8 cellular contexts compared by ENCODE assay signal in the genomic region with DNA sequence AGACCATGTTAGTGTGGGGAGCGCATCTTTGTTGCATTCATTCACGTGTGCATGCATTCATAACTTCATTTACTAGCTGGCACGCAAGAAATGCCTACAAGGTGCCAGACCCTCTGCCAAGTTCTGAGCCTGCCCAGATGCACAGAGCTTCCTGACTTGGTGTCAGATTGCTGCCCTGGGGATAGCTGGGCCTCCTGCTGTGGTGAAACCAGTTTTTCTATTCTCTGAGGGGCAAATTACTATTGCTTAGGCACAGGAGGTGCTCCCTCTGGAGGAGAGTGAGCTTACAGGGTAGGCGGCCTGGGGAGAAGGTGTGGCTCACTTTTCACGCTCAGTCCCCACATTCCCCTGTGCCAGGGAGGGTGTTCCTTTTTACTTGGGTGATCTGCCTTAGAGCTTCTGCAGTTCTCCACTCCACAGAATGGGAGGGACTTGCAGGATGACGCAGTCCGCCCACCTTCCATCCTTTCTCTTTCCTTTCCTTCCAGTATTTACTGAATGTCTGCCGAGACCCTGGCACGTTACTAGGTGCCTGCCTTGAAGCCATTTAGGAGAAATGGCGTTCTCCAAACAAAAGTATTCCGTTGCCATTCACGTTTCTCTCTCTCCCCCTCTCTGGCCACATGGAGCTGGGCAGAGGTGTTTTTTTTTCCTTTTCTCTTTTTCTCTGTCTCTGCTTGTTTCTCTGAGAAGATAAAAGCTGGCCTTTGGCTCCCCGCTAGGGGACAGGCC. TPM values are rescaled to one million over a fixed set of nuclear protein-coding genes. Genes with fewer than 3 reads are reported as not detected.
DNase-seq lines count a peak whose midpoint lies in the region; ATAC-seq and TF ChIP-seq lines count a peak whose summit lies in the region.

No MANE protein-coding gene starts in this region.

- H3K36me3 ChIP-seq in thoracic aorta: no peaks in the 10 kb centered on the region
- no peaks in the 10 kb centered on the region for H3K36me3 ChIP-seq in CD4-positive, alpha-beta memory T cell (ENCODE audit: insufficient read depth, low read length)

- H3K9me3 ChIP-seq in thoracic aorta: no peaks in the 10 kb centered on the region
- no peaks in the 10 kb centered on the region for H3K9me3 ChIP-seq in CD4-positive, alpha-beta memory T cell (ENCODE audit: control insufficient read depth in 1 of 2, low read length in 2 of 2)

- intact Hi-C loops in CD4-positive, alpha-beta memory T cell (cut with micrococcal nuclease): no loop called here

- no peak overlapping the region for H3K4me3 Mint-ChIP-seq in CD4-positive, alpha-beta memory T cell
- H3K4me3 Mint-ChIP-seq in activated T-cell treated with anti-CD3 and anti-CD28 coated beads, Interleukin-2, amount 50 U/mL, for 24 hours: no peak overlapping the region

- DNase-seq in GM10248 (ENCODE audit: extremely low spot score) (no peak), NCI-H2107 treated with DMSO at 0.1 percent for 48 hours (lab: John Stamatoyannopoulos, UW; ENCODE audit: unreplicated experiment) (peak; percentile 90), T47D (ENCODE audit: low read depth in 1 of 2, low spot score in 1 of 2) (peak; percentile 66 to 99), kidney tubule cell (ENCODE audit: low spot score) (peak; percentile 68), thoracic aorta (ENCODE audit: low spot score) (peak; percentile 3), NOMO-1 treated with DMSO at 0.1 percent for 48 hours (lab: John Stamatoyannopoulos, UW; ENCODE audit: unreplicated experiment) (no peak)
- DNase-seq in CD4-positive, alpha-beta memory T cell: no peak
- no peak for DNase-seq in activated T-cell treated with anti-CD3 and anti-CD28 coated beads, Interleukin-2, amount 50 U/mL, for 24 hours

- peak overlapping the region; percentile 78 to 80 for H3K27ac ChIP-seq in thoracic aorta
- H3K27ac ChIP-seq in CD4-positive, alpha-beta memory T cell (ENCODE audit: low read depth, low read length): no peak overlapping the region

- peak overlapping the region; percentile 52 for H3K4me3 ChIP-seq in thoracic aorta
- H3K4me3 ChIP-seq in CD4-positive, alpha-beta memory T cell (ENCODE audit: low read length in 2 of 2): no peak overlapping the region

- H3K4me1 Mint-ChIP-seq in CD4-positive, alpha-beta memory T cell: peaks cover 3 to 13% (median 5%) of the 10 kb centered on the region in 4 donors
- H3K4me1 Mint-ChIP-seq in activated T-cell treated with anti-CD3 and anti-CD28 coated beads, Interleukin-2, amount 50 U/mL, for 24 hours (ENCODE audit: low read depth): peaks cover 25% of the 10 kb centered on the region

- peak; percentile 5 for TF ChIP-seq CTCF in GM10248 (IDR thresholded peaks at IDR 0.05; ENCODE audit: control extremely low read depth, extremely low read depth, low read depth, missing control alignments)
- TF ChIP-seq CTCF in thoracic aorta (IDR thresholded peaks at IDR 0.05): peak; percentile 6

- in situ Hi-C loops in T47D (cut with HindIII; ENCODE audit: low pct_unique_long_range_greater_than_20kb, low sequenced_read_pairs): no loop called here

- H3K9me3 Mint-ChIP-seq in CD4-positive, alpha-beta memory T cell: no peaks in the 10 kb centered on the region
- no peaks in the 10 kb centered on the region for H3K9me3 Mint-ChIP-seq in activated T-cell treated with anti-CD3 and anti-CD28 coated beads, Interleukin-2, amount 50 U/mL, for 24 hours

- CTCF ChIA-PET in GM10248 (lab: Yijun Ruan, JAX): interaction anchor here (0.9 kb wide), 1 partner anchor 17 kb away, joined by 3 read pairs; no protein-coding TSS in a partner anchor
- CTCF ChIA-PET in CD4-positive, alpha-beta memory T cell (lab: Charles Lee; ENCODE audit: partially characterized antibody): no interaction called here

- POLR2A ChIA-PET in GM10248 (lab: Yijun Ruan, JAX): no interaction called here
- POLR2A ChIA-PET in CD4-positive, alpha-beta memory T cell (lab: Charles Lee; ENCODE audit: partially characterized antibody): no interaction called here

- peaks cover 3 to 14% of the 10 kb centered on the region in 2 donors for H3K4me1 ChIP-seq in thoracic aorta (ENCODE audit: control insufficient read depth in 1 of 2, low read depth in 2 of 2)
- H3K4me1 ChIP-seq in CD4-positive, alpha-beta memory T cell (ENCODE audit: insufficient read depth, low read length): peaks cover 8% of the 10 kb centered on the region

- H3K27me3 Mint-ChIP-seq in CD4-positive, alpha-beta memory T cell: peaks cover 30 to 33% of the 10 kb centered on the region in 2 donors
- peaks cover 55% of the 10 kb centered on the region for H3K27me3 Mint-ChIP-seq in activated T-cell treated with anti-CD3 and anti-CD28 coated beads, Interleukin-2, amount 50 U/mL, for 24 hours

- ATAC-seq in thoracic aorta (ENCODE audit: insufficient number of reproducible peaks, low FRiP score, low read depth): no peak

- no peak overlapping the region for H3K27ac Mint-ChIP-seq in CD4-positive, alpha-beta memory T cell
- no peak overlapping the region for H3K27ac Mint-ChIP-seq in activated T-cell treated with anti-CD3 and anti-CD28 coated beads, Interleukin-2, amount 50 U/mL, for 24 hours

- no peaks in the 10 kb centered on the region for H3K36me3 Mint-ChIP-seq in CD4-positive, alpha-beta memory T cell
- H3K36me3 Mint-ChIP-seq in activated T-cell treated with anti-CD3 and anti-CD28 coated beads, Interleukin-2, amount 50 U/mL, for 24 hours (ENCODE audit: low read depth): no peaks in the 10 kb centered on the region

- H3K27me3 ChIP-seq in thoracic aorta (replicated peaks; ENCODE audit: insufficient read depth): no peaks in the 10 kb centered on the region
- no peaks in the 10 kb centered on the region for H3K27me3 ChIP-seq in CD4-positive, alpha-beta memory T cell (ENCODE audit: insufficient read depth, low read length)

RNA-seq across cellular contexts. Expression of a gene that starts 27.9 kb away (rescaled TPM):
- 100 to 1,000 TPM; 266 to 322 TPM for total RNA-seq in thoracic aorta
- 10 to 100 TPM; 22.7 to 26.1 TPM for total RNA-seq in CD4-positive, alpha-beta memory T cell
- 10 to 100 TPM; 10.1 to 12.2 TPM for polyA plus RNA-seq in CD4-positive, alpha-beta memory T cell

Comparison
In these comparisons a context has a peak if more than half of its experiments do, and no peak if none do; other contexts are left out.
1. DNase-seq: peak in NCI-H2107 treated with DMSO at 0.1 percent for 48 hours (single experiment), T47D (2 of 2), kidney tubule cell (single experiment) and thoracic aorta (single experiment); none in GM10248 (single experiment), NOMO-1 treated with DMSO at 0.1 percent for 48 hours (single experiment), CD4-positive, alpha-beta memory T cell (0 of 5) and activated T-cell treated with anti-CD3 and anti-CD28 coated beads, Interleukin-2, amount 50 U/mL, for 24 hours (single experiment).
2. RNA of a gene that starts 27.9 kb away (total RNA-seq): 266 to 322 TPM in thoracic aorta; 22.7 to 26.1 TPM in CD4-positive, alpha-beta memory T cell; every median in the first group is over 4 times any median in the second.